9 cellular contexts compared by ENCODE assay signal in genomic region chr15:82966671-82967071, GRCh38.
A peak's percentile ranks its signal among the peaks of the same experiment; 100 is the strongest.
DNase-seq lines count a peak whose midpoint lies in the region; ATAC-seq lines count a peak whose summit lies in the region.
"Had no signal": no experiment of that assay in that cellular context is flagged by ENCODE, and none has a peak within 500 bp of the region (broad histone marks: within the 10 kb centered on the region; RNA-seq: fewer than 3 reads in every experiment).

No MANE protein-coding gene starts in this region.

- DNase-seq in OCI-M1 (lab: John Stamatoyannopoulos, UW) (peak; percentile 13), NCI-H146 treated with DMSO at 0.1 percent for 48 hours (lab: John Stamatoyannopoulos, UW; ENCODE audit: unreplicated experiment) (no peak), NCI-H226 (no peak), DMS153 (lab: John Stamatoyannopoulos, UW) (no peak), SIG-M5 treated with dmso at 0.1 percent for 504 hours (lab: John Stamatoyannopoulos, UW; ENCODE audit: unreplicated experiment) (no peak)
- DNase-seq: WERI-Rb-1 had no signal

- ATAC-seq in GM18499 (IDR thresholded peaks at IDR 0.05; ENCODE audit: insufficient read depth, unreplicated experiment) (peak; percentile 90), GM19452 (IDR thresholded peaks at IDR 0.05; ENCODE audit: unreplicated experiment) (peak; percentile 84), HG02943 (IDR thresholded peaks at IDR 0.05; ENCODE audit: low read depth, unreplicated experiment) (peak; percentile 73)
